Comparison of ENCODE assay signal across 20 cellular contexts in the genomic region with DNA sequence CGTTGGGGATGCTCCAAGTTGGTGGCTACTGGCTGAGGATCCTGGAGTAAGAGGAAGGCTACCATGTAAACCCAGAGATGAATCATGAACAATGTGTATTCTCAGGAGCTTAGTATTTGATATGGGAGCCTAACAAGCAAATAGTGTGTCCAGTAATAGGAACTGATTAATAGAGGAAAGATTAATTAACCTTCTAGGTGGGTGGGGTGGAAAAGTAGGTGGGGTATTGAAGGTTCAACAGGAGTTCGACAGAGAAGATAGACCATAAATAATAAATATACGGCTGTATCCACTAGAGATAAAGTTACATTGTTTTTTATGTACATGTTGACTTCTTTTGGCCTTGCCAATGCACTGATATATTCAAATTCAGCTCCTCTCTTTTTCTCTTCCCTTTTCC. TPM values are rescaled to one million over a fixed set of nuclear protein-coding genes. Genes with fewer than 3 reads are reported as not detected.
DNase-seq lines count a peak whose midpoint lies in the region; ATAC-seq and TF ChIP-seq lines count a peak whose summit lies in the region.
"Had no signal": no experiment of that assay in that cellular context is flagged by ENCODE, and none has a peak within 500 bp of the region (broad histone marks: within the 10 kb centered on the region; RNA-seq: fewer than 3 reads in every experiment).

No MANE protein-coding gene starts in this region.

- intact Hi-C loops in natural killer cell (cut with micrococcal nuclease) (no loop called here), Right ventricle myocardium superior (cut with DNase I) (no loop called here)

- no peak overlapping the region for H3K4me3 ChIP-seq in SK-N-SH (ENCODE audit: low read depth in 2 of 2, low read length in 1 of 2)
- H3K4me3 ChIP-seq: PC-9 had no signal

- H3K27me3 ChIP-seq in SK-N-SH (ENCODE audit: insufficient read depth): no peaks in the 10 kb centered on the region

- 83% methylated on average over 3 of the region's 3 CpGs for WGBS in SK-N-SH (ENCODE audit: low lambda C conversion rate)

- H3K27ac Mint-ChIP-seq in natural killer cell: peak overlapping the region; percentile 77 to 84
- H3K27ac Mint-ChIP-seq in natural killer cell treated with Interleukin-12 subunit alpha and Interleukin-12 subunit beta and Interleukin-15 and Interleukin-18, amount 100 ng/mL, for 72 hours: peak overlapping the region in 1 of 2 donors; percentile 86
- peak overlapping the region; percentile 63 for H3K27ac Mint-ChIP-seq in activated T-helper 17 cell treated with anti-CD3 and anti-CD28 coated beads, Interleukin-2, amount 50 U/mL, for 72 hours
- H3K27ac Mint-ChIP-seq: B cell had no signal

- DNase-seq in SK-N-SH (no peak), natural killer cell (no peak), iris pigment epithelial cell (ENCODE audit: low read depth) (peak; percentile 15), Right ventricle myocardium superior (no peak)
- DNase-seq in natural killer cell treated with Interleukin-12 subunit alpha and Interleukin-12 subunit beta and Interleukin-15 and Interleukin-18, amount 100 ng/mL, for 72 hours (ENCODE audit: low spot score): no peak
- DNase-seq: MM.1S, NCI-H2029, NCI-H446, NCI-H524 treated with DMSO at 0.1 percent for 48 hours, NCI-H82, PC-9, SHP77 had no signal

- H3K4me3 Mint-ChIP-seq in natural killer cell: no peak overlapping the region
- no peak overlapping the region for H3K4me3 Mint-ChIP-seq in natural killer cell treated with Interleukin-12 subunit alpha and Interleukin-12 subunit beta and Interleukin-15 and Interleukin-18, amount 100 ng/mL, for 72 hours
- H3K4me3 Mint-ChIP-seq in activated T-helper 17 cell treated with anti-CD3 and anti-CD28 coated beads, Interleukin-2, amount 50 U/mL, for 72 hours: peak overlapping the region; percentile 28
- H3K4me3 Mint-ChIP-seq: B cell, IgD-negative memory B cell had no signal

- no peaks in the 10 kb centered on the region for H3K9me3 ChIP-seq in SK-N-SH

- peaks cover 11% of the 10 kb centered on the region; the same call in 1 of the 2 replicates for H3K79me2 ChIP-seq in SK-N-SH (ENCODE audit: insufficient read depth)

- no peak overlapping the region for H3K4me2 ChIP-seq in SK-N-SH
- H3K4me2 ChIP-seq: KMS-11, PC-9 had no signal

- H3K4me1 ChIP-seq in SK-N-SH (ENCODE audit: control insufficient read depth in 1 of 2, insufficient read depth in 2 of 2, low read depth in 1 of 2, low read length in 1 of 2): peaks cover 6 to 32% of the 10 kb centered on the region in 2 experiments; a peak in 3 of 4 replicates

- TF ChIP-seq EP300 in SK-N-SH (IDR thresholded peaks at IDR 0.05; ENCODE audit: borderline replicate concordance in 1 of 2, low read depth in 1 of 2, low read length in 1 of 2): no peak

- H3F3A ChIP-seq in SK-N-SH (replicated peaks; ENCODE audit: insufficient read depth): no peaks in the 10 kb centered on the region

- H3K9me3 Mint-ChIP-seq in natural killer cell: no peaks in the 10 kb centered on the region
- H3K9me3 Mint-ChIP-seq in natural killer cell treated with Interleukin-12 subunit alpha and Interleukin-12 subunit beta and Interleukin-15 and Interleukin-18, amount 100 ng/mL, for 72 hours: no peaks in the 10 kb centered on the region
- no peaks in the 10 kb centered on the region for H3K9me3 Mint-ChIP-seq in activated T-helper 17 cell treated with anti-CD3 and anti-CD28 coated beads, Interleukin-2, amount 50 U/mL, for 72 hours
- H3K9me3 Mint-ChIP-seq: IgD-negative memory B cell had no signal

- no peak for ATAC-seq in SK-N-SH treated with all-trans-retinoic acid at 6 μM for 48 hours
- ATAC-seq in natural killer cell: no peak
- ATAC-seq in natural killer cell treated with Interleukin-12 subunit alpha and Interleukin-12 subunit beta and Interleukin-15 and Interleukin-18, amount 100 ng/mL, for 72 hours: no peak
- ATAC-seq in activated T-helper 17 cell treated with anti-CD3 and anti-CD28 coated beads, Interleukin-2, amount 50 U/mL, for 72 hours (replicated peaks): no peak
- no peak for ATAC-seq in GM18498 (IDR thresholded peaks at IDR 0.05; ENCODE audit: unreplicated experiment)
- ATAC-seq in Right ventricle myocardium superior (ENCODE audit: poor library complexity): no peak

- H3K36me3 Mint-ChIP-seq in natural killer cell: no peaks in the 10 kb centered on the region
- peaks cover 4% of the 10 kb centered on the region for H3K36me3 Mint-ChIP-seq in natural killer cell treated with Interleukin-12 subunit alpha and Interleukin-12 subunit beta and Interleukin-15 and Interleukin-18, amount 100 ng/mL, for 72 hours
- H3K36me3 Mint-ChIP-seq in activated T-helper 17 cell treated with anti-CD3 and anti-CD28 coated beads, Interleukin-2, amount 50 U/mL, for 72 hours (ENCODE audit: low read depth): peaks cover 46% of the 10 kb centered on the region

- no peak for TF ChIP-seq CTCF in SK-N-SH (IDR thresholded peaks at IDR 0.05)
- no peak for TF ChIP-seq CTCF in natural killer cell (IDR thresholded peaks at IDR 0.05)

- H3K9ac ChIP-seq in SK-N-SH: no peak overlapping the region
- H3K9ac ChIP-seq: KMS-11 had no signal

- H3K27me3 Mint-ChIP-seq in natural killer cell (ENCODE audit: low read depth in 2 of 2): no peaks in the 10 kb centered on the region
- H3K27me3 Mint-ChIP-seq in natural killer cell treated with Interleukin-12 subunit alpha and Interleukin-12 subunit beta and Interleukin-15 and Interleukin-18, amount 100 ng/mL, for 72 hours: no peaks in the 10 kb centered on the region
- H3K27me3 Mint-ChIP-seq in activated T-helper 17 cell treated with anti-CD3 and anti-CD28 coated beads, Interleukin-2, amount 50 U/mL, for 72 hours: no peaks in the 10 kb centered on the region
- H3K27me3 Mint-ChIP-seq: B cell, IgD-negative memory B cell had no signal

- no peak for TF ChIP-seq RAD21 in SK-N-SH (IDR thresholded peaks at IDR 0.05; ENCODE audit: low read length)

- peaks cover 80 to 89% of the 10 kb centered on the region in 2 donors for H3K4me1 Mint-ChIP-seq in natural killer cell
- H3K4me1 Mint-ChIP-seq in natural killer cell treated with Interleukin-12 subunit alpha and Interleukin-12 subunit beta and Interleukin-15 and Interleukin-18, amount 100 ng/mL, for 72 hours (ENCODE audit: low read depth in 2 of 2): peaks cover 66 to 70% of the 10 kb centered on the region in 2 donors
- H3K4me1 Mint-ChIP-seq in activated T-helper 17 cell treated with anti-CD3 and anti-CD28 coated beads, Interleukin-2, amount 50 U/mL, for 72 hours: peaks cover 54% of the 10 kb centered on the region

- H4K20me1 ChIP-seq in SK-N-SH (ENCODE audit: insufficient read depth): no peaks in the 10 kb centered on the region

- no peaks in the 10 kb centered on the region for H3K9me2 ChIP-seq in SK-N-SH

- POLR2A ChIA-PET in SK-N-SH (lab: Yijun Ruan, JAX): no interaction called here

- H3K36me3 ChIP-seq in SK-N-SH (replicated peaks in 1 of 2; ENCODE audit: control insufficient read depth in 1 of 2, insufficient read depth in 2 of 2, low read length in 1 of 2): no peaks in the 10 kb centered on the region

- CTCF ChIA-PET in SK-N-SH (lab: Yijun Ruan, JAX): interaction anchor here (0.7 to 6.1 kb wide), 5 partner anchors 14 to 44 kb away, joined by 3 to 46 read pairs (median 4); no protein-coding TSS in a partner anchor

- H3K27ac ChIP-seq in SK-N-SH (ENCODE audit: low read depth in 2 of 2, low read length in 1 of 2): no peak overlapping the region
- H3K27ac ChIP-seq: 22Rv1, C4-2B, KMS-11, PC-9 had no signal

- H2AFZ ChIP-seq in SK-N-SH (ENCODE audit: low read depth): no peak overlapping the region
- H2AFZ ChIP-seq: PC-9 had no signal

TF ChIP-seq in SK-N-SH treated with all-trans-retinoic acid at 6 μM for 48 hours, 23 proteins besides CTCF, POLR2A, EP300 and RAD21:
- TF ChIP-seq ZFP3 (CRISPR knock-in tag; IDR thresholded peaks at IDR 0.05): peak; percentile 93
- TF ChIP-seq OSR1 (CRISPR knock-in tag; IDR thresholded peaks at IDR 0.05): no peak
- no peak for TF ChIP-seq ZFP30 (CRISPR knock-in tag; IDR thresholded peaks at IDR 0.05)

TF ChIP-seq in SK-N-SH, 30 proteins besides CTCF, POLR2A, EP300 and RAD21:
- TF ChIP-seq MEF2A (IDR thresholded peaks at IDR 0.05; ENCODE audit: borderline replicate concordance, low read depth) (no peak), YY1 (IDR thresholded peaks at IDR 0.05; ENCODE audit: low read depth) (no peak)

RNA-seq across cellular contexts. Expression of gene BMAL1, which starts 43.1 kb away (rescaled TPM):
- polyA plus RNA-seq in SK-N-SH (2012; rRNA removed): 6.5 and 8.2 TPM in 2 replicates
- polyA plus RNA-seq in SK-N-SH (2012; cell fraction: cytosol; rRNA removed): 7.0 and 7.3 TPM in 2 replicates
- 12.0 and 14.1 TPM in 2 replicates for polyA plus RNA-seq in SK-N-SH (2012; cell fraction: nucleus; rRNA removed)
- 100 to 1,000 TPM; 142 to 162 (median 145) TPM for total RNA-seq in natural killer cell
- 10 to 100 TPM; 61.4 to 82.1 TPM for total RNA-seq in natural killer cell treated with Interleukin-12 subunit alpha and Interleukin-12 subunit beta and Interleukin-15 and Interleukin-18, amount 100 ng/mL, for 72 hours
- 10 to 100 TPM; 41.6 to 44.7 TPM for total RNA-seq in activated T-helper 17 cell treated with anti-CD3 and anti-CD28 coated beads, Interleukin-2, amount 50 U/mL, for 72 hours
- 9.8 TPM for total RNA-seq in Right ventricle myocardium superior
